In the genomic region with DNA sequence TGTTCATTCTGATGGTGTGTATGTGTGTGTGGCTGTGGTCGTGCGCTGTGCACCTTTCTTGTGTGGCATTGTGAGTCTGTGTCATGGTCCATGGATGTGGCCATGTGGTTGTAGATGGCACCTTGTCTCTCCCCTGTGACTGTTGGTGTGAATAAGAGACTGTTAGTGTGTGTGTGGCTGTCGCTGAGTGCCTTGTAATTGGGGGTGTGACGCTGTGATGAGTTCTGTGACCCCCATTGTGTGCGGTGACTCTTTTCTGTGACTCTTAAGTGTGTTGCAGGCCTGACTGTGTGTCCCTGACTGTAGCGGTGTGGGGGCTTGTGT, we compare ENCODE assay signal across 1 cellular context.
A peak's percentile ranks its signal among the peaks of the same experiment; 100 is the strongest.
TF ChIP-seq lines count a peak whose summit lies in the region.

No MANE protein-coding gene starts in this region.

TF ChIP-seq in HepG2, 621 proteins besides CTCF, POLR2A, EP300 and RAD21:
- TF ChIP-seq, protein P1, sequence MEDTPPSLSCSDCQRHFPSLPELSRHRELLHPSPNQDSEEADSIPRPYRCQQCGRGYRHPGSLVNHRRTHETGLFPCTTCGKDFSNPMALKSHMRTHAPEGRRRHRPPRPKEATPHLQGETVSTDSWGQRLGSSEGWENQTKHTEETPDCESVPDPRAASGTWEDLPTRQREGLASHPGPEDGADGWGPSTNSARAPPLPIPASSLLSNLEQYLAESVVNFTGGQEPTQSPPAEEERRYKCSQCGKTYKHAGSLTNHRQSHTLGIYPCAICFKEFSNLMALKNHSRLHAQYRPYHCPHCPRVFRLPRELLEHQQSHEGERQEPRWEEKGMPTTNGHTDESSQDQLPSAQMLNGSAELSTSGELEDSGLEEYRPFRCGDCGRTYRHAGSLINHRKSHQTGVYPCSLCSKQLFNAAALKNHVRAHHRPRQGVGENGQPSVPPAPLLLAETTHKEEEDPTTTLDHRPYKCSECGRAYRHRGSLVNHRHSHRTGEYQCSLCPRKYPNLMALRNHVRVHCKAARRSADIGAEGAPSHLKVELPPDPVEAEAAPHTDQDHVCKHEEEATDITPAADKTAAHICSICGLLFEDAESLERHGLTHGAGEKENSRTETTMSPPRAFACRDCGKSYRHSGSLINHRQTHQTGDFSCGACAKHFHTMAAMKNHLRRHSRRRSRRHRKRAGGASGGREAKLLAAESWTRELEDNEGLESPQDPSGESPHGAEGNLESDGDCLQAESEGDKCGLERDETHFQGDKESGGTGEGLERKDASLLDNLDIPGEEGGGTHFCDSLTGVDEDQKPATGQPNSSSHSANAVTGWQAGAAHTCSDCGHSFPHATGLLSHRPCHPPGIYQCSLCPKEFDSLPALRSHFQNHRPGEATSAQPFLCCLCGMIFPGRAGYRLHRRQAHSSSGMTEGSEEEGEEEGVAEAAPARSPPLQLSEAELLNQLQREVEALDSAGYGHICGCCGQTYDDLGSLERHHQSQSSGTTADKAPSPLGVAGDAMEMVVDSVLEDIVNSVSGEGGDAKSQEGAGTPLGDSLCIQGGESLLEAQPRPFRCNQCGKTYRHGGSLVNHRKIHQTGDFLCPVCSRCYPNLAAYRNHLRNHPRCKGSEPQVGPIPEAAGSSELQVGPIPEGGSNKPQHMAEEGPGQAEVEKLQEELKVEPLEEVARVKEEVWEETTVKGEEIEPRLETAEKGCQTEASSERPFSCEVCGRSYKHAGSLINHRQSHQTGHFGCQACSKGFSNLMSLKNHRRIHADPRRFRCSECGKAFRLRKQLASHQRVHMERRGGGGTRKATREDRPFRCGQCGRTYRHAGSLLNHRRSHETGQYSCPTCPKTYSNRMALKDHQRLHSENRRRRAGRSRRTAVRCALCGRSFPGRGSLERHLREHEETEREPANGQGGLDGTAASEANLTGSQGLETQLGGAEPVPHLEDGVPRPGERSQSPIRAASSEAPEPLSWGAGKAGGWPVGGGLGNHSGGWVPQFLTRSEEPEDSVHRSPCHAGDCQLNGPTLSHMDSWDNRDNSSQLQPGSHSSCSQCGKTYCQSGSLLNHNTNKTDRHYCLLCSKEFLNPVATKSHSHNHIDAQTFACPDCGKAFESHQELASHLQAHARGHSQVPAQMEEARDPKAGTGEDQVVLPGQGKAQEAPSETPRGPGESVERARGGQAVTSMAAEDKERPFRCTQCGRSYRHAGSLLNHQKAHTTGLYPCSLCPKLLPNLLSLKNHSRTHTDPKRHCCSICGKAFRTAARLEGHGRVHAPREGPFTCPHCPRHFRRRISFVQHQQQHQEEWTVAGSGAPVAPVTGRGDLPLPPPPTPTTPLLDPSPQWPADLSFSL (CRISPR knock-in tag; IDR thresholded peaks at IDR 0.05): peak; percentile 95
- TF ChIP-seq ZNF788 (CRISPR knock-in tag; IDR thresholded peaks at IDR 0.05; ENCODE audit: borderline replicate concordance) (0 out of 2 replicates have a peak, but pooled peaks have one; percentile 45), SNAI1 (CRISPR knock-in tag; IDR thresholded peaks at IDR 0.05; ENCODE audit: borderline replicate concordance) (no peak)
